ENCODE assay signal across 8 cellular contexts in the genomic region with DNA sequence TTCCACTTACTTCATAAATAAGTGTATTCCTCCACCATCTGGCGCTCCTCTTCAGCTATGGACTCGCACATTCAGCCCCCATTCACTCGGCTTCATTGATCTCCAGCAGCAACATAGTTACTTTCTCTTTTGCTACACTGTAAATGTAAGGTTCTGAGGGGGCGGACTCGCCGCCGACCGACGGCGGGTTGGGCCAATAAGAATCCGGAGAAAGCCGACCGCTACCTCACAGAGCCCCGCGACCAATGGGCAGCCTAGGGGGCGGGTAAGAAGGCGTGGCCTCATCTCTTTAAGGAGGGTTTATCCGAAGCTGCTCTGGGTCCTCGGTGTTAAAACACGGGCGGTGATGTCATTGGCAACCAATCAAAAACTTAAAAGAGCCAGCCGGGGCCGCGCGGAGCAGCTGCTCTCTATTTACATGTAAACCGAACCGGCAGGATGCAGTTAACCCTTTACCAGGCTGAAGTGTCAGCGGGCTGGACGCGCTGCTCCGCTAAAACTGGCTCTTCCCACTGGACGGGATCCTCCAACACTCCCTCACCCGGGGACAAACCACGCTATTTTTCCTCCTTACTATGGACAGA. TPM values are rescaled to one million over a fixed set of nuclear protein-coding genes. Genes with fewer than 3 reads are reported as not detected.
DNase-seq lines count a peak whose midpoint lies in the region; ATAC-seq and TF ChIP-seq lines count a peak whose summit lies in the region.

A gene (minus strand): TSS at position 119 of the 584 bp plus-strand sequence. CDS start 2,345 bp downstream, outside the sequence.

- peak; percentile 2 for TF ChIP-seq CTCF in GM10248 (IDR thresholded peaks at IDR 0.05; ENCODE audit: control extremely low read depth, extremely low read depth, low read depth, missing control alignments)
- no peak for TF ChIP-seq CTCF in SK-N-SH (IDR thresholded peaks at IDR 0.05)
- no peak for TF ChIP-seq CTCF in suprapubic skin (IDR thresholded peaks at IDR 0.05)

- no peaks in the 10 kb centered on the region for H4K20me1 ChIP-seq in SK-N-SH (ENCODE audit: insufficient read depth)

- DNase-seq in GM10248 (ENCODE audit: extremely low spot score) (peak; percentile 99), NCI-H1092 (lab: John Stamatoyannopoulos, UW) (peak; percentile 100), SK-N-SH (peak; percentile 95), glomerular endothelial cell (ENCODE audit: extremely low read depth, low read depth, low spot score) (peak; percentile 94), nucleus accumbens (lab: John Stamatoyannopoulos, UW) (peak; percentile 63 to 99 (median 98)), suprapubic skin (ENCODE audit: low spot score in 2 of 2) (peak; percentile 99 to 100)
- peak; percentile 99 for DNase-seq in activated naive CD4-positive, alpha-beta T cell treated with anti-CD3 and anti-CD28 coated beads, Interleukin-2, amount 50 U/mL, for 16 hours

- ATAC-seq in HG02588 (IDR thresholded peaks at IDR 0.05; ENCODE audit: unreplicated experiment) = peak; percentile 83

- H2AFZ ChIP-seq in SK-N-SH (ENCODE audit: low read depth) = peak within 1 kb of the TSS; percentile 96

- CTCF ChIA-PET in GM10248 (lab: Yijun Ruan, JAX) = interaction anchor here (0.6 to 2.8 kb wide), 18 partner anchors 9 to 353 kb away, joined by 3 to 17 read pairs (median 4); no protein-coding TSS in a partner anchor
- CTCF ChIA-PET in SK-N-SH (lab: Yijun Ruan, JAX) = interaction anchor here (0.6 to 3.6 kb wide), 18 partner anchors 8 to 714 kb away, joined by 3 to 20 read pairs (median 4); no protein-coding TSS in a partner anchor

- H3K4me3 ChIP-seq in SK-N-SH (ENCODE audit: low read depth in 2 of 2, low read length in 1 of 2) = peak within 1 kb of the TSS; percentile 57 to 94
- H3K4me3 ChIP-seq in suprapubic skin = peak within 1 kb of the TSS; percentile 82

- H3K9me3 ChIP-seq in SK-N-SH = no peaks in the 10 kb centered on the region
- no peaks in the 10 kb centered on the region for H3K9me3 ChIP-seq in suprapubic skin

- peaks cover 7% of the 10 kb centered on the region for H3F3A ChIP-seq in SK-N-SH (replicated peaks; ENCODE audit: insufficient read depth)

- H3K27me3 ChIP-seq in SK-N-SH (ENCODE audit: insufficient read depth) (no peaks in the 10 kb centered on the region), suprapubic skin (no peaks in the 10 kb centered on the region)

- peak within 1 kb of the TSS; percentile 84 for H3K9ac ChIP-seq in SK-N-SH

- 2% methylated on average over 34 of the region's 34 CpGs for WGBS in SK-N-SH (ENCODE audit: low lambda C conversion rate)
- WGBS in suprapubic skin = under 1% methylated on average over 34 of the region's 34 CpGs

- peak within 1 kb of the TSS; percentile 93 for H3K4me2 ChIP-seq in SK-N-SH

- H3K9me2 ChIP-seq in SK-N-SH = no peaks in the 10 kb centered on the region

- TF ChIP-seq RAD21 in SK-N-SH (IDR thresholded peaks at IDR 0.05; ENCODE audit: low read length) = peak; percentile 44

- H3K36me3 ChIP-seq in SK-N-SH (replicated peaks in 1 of 2; ENCODE audit: control insufficient read depth in 1 of 2, insufficient read depth in 2 of 2, low read length in 1 of 2) (peaks cover 0 to 15% of the 10 kb centered on the region in 2 experiments), suprapubic skin (peaks cover 3% of the 10 kb centered on the region)

- H3K4me1 ChIP-seq in SK-N-SH (ENCODE audit: control insufficient read depth in 1 of 2, insufficient read depth in 2 of 2, low read depth in 1 of 2, low read length in 1 of 2) = peaks cover 0 to 19% of the 10 kb centered on the region in 2 experiments; a peak in 2 of 4 replicates
- H3K4me1 ChIP-seq in suprapubic skin = peaks cover 40% of the 10 kb centered on the region

- POLR2A ChIA-PET in GM10248 (lab: Yijun Ruan, JAX) = interaction anchor here (0.5 to 2.1 kb wide), 26 partner anchors 12 to 1988 kb away, joined by 3 to 27 read pairs (median 4); a partner anchor contains a TSS
- POLR2A ChIA-PET in SK-N-SH (lab: Yijun Ruan, JAX) = interaction anchor here (0.9 to 2.0 kb wide), 8 partner anchors 9 to 971 kb away, joined by 3 to 13 read pairs (median 4); no protein-coding TSS in a partner anchor

- H3K27ac ChIP-seq in SK-N-SH (ENCODE audit: low read depth in 2 of 2, low read length in 1 of 2) (peak within 1 kb of the TSS; percentile 96 to 98), suprapubic skin (peak within 1 kb of the TSS; percentile 94)

- H3K79me2 ChIP-seq in SK-N-SH (ENCODE audit: insufficient read depth) = no peaks in the 10 kb centered on the region

- TF ChIP-seq POLR2A in suprapubic skin (IDR thresholded peaks at IDR 0.05) = peak in 1 of 2 donors; percentile 80

- TF ChIP-seq EP300 in SK-N-SH (IDR thresholded peaks at IDR 0.05; ENCODE audit: borderline replicate concordance in 1 of 2, low read depth in 1 of 2, low read length in 1 of 2) = peak; percentile 10 to 30; a peak in 1 of 4 replicates
- no peak for TF ChIP-seq EP300 in suprapubic skin (IDR thresholded peaks at IDR 0.05)

TF ChIP-seq in SK-N-SH, 30 proteins besides CTCF, POLR2A, EP300 and RAD21 (continues in another document):
- TF ChIP-seq, protein P1, sequence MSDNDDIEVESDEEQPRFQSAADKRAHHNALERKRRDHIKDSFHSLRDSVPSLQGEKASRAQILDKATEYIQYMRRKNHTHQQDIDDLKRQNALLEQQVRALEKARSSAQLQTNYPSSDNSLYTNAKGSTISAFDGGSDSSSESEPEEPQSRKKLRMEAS (IDR thresholded peaks at IDR 0.05; ENCODE audit: low read depth) = peak; percentile 92
- TF ChIP-seq MEF2A (IDR thresholded peaks at IDR 0.05; ENCODE audit: borderline replicate concordance, low read depth) (no peak), EZH2phosphoT487 (IDR thresholded peaks at IDR 0.05; ENCODE audit: borderline replicate concordance, low read depth) (no peak), FOXJ3 (CRISPR knock-in tag; IDR thresholded peaks at IDR 0.05) (no peak), RFX5 (IDR thresholded peaks at IDR 0.05; ENCODE audit: low read length) (peak; percentile 82), FOSL2 (IDR thresholded peaks at IDR 0.05; ENCODE audit: borderline replicate concordance, low read depth) (no peak), JUND (IDR thresholded peaks at IDR 0.05) (peak; percentile 28; the same call in 1 of the 2 replicates), TEAD4 (IDR thresholded peaks at IDR 0.05; ENCODE audit: borderline replicate concordance, insufficient read depth) (no peak), POLR2AphosphoS5 (IDR thresholded peaks at IDR 0.05; ENCODE audit: low read depth, low read length) (peak; percentile 54; the same call in 1 of the 2 replicates), SIN3A (IDR thresholded peaks at IDR 0.05; ENCODE audit: borderline replicate concordance, low read depth, low read length) (peak; percentile 88; the same call in 1 of the 2 replicates), ELF1 (IDR thresholded peaks at IDR 0.05) (no peak), TAF1 (IDR thresholded peaks at IDR 0.05; ENCODE audit: borderline replicate concordance, low read depth, low read length) (peak; percentile 71), MXI1 (IDR thresholded peaks at IDR 0.05; ENCODE audit: low read depth, low read length) (peak; percentile 78), TCF12 (IDR thresholded peaks at IDR 0.05) (peak; percentile 42; the same call in 1 of the 2 replicates)
- TF ChIP-seq, protein P2, sequence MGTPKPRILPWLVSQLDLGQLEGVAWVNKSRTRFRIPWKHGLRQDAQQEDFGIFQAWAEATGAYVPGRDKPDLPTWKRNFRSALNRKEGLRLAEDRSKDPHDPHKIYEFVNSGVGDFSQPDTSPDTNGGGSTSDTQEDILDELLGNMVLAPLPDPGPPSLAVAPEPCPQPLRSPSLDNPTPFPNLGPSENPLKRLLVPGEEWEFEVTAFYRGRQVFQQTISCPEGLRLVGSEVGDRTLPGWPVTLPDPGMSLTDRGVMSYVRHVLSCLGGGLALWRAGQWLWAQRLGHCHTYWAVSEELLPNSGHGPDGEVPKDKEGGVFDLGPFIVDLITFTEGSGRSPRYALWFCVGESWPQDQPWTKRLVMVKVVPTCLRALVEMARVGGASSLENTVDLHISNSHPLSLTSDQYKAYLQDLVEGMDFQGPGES (IDR thresholded peaks at IDR 0.05; ENCODE audit: low read depth, low read length) = peak; percentile 81
- TF ChIP-seq, protein P3, sequence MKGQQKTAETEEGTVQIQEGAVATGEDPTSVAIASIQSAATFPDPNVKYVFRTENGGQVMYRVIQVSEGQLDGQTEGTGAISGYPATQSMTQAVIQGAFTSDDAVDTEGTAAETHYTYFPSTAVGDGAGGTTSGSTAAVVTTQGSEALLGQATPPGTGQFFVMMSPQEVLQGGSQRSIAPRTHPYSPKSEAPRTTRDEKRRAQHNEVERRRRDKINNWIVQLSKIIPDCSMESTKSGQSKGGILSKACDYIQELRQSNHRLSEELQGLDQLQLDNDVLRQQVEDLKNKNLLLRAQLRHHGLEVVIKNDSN (IDR thresholded peaks at IDR 0.05; ENCODE audit: borderline replicate concordance, low read depth) = no peak
- TF ChIP-seq, protein P4, sequence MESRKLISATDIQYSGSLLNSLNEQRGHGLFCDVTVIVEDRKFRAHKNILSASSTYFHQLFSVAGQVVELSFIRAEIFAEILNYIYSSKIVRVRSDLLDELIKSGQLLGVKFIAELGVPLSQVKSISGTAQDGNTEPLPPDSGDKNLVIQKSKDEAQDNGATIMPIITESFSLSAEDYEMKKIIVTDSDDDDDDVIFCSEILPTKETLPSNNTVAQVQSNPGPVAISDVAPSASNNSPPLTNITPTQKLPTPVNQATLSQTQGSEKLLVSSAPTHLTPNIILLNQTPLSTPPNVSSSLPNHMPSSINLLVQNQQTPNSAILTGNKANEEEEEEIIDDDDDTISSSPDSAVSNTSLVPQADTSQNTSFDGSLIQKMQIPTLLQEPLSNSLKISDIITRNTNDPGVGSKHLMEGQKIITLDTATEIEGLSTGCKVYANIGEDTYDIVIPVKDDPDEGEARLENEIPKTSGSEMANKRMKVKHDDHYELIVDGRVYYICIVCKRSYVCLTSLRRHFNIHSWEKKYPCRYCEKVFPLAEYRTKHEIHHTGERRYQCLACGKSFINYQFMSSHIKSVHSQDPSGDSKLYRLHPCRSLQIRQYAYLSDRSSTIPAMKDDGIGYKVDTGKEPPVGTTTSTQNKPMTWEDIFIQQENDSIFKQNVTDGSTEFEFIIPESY (IDR thresholded peaks at IDR 0.05; ENCODE audit: borderline replicate concordance, low read depth) = no peak

RNA-seq across cellular contexts. Expression of the gene that starts here (rescaled TPM):
- 6.4 and 6.8 TPM in 2 replicates for polyA plus RNA-seq in SK-N-SH (2012; rRNA removed)
- polyA plus RNA-seq in SK-N-SH (2012; cell fraction: cytosol; rRNA removed) = 5.0 and 5.2 TPM in 2 replicates
- polyA plus RNA-seq in SK-N-SH (2012; cell fraction: nucleus; rRNA removed) = 8.0 and 11.1 TPM in 2 replicates
- 5.4 and 7.8 TPM in 2 replicates for total RNA-seq in glomerular endothelial cell
- total RNA-seq in suprapubic skin = 10 to 100 TPM in 3 of 4 donors, 1 to 10 TPM in 1; 9.5 to 18.6 (median 15.3) TPM

Comparison
In these comparisons a context has a peak if more than half of its experiments do, and no peak if none do; other contexts are left out.
1. Peak in every context shown above with its lines: DNase-seq, ATAC-seq, H3K4me3 ChIP-seq and H3K27ac ChIP-seq.